In the genomic region with DNA sequence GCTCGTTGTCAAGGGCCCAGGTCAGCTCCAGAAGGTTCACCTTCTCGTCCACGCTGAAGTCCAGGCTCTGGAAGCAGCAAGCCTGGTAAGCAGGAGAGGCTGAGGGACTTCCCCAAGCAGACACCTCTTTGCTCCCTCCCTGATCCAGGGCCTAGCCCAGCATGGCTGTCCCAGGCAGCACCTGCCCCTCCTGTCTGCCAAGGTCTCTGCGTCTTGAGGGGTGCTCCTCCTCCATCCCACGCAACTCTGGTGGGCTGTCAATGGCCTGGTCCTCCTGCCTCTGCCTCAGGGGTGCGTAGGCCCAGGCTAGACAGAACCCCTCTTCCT, we compare ENCODE assay signal across 20 cellular contexts.
"Had no signal": no experiment of that assay in that cellular context is flagged by ENCODE, and none has a peak within 500 bp of the region (broad histone marks: within the 10 kb centered on the region; RNA-seq: fewer than 3 reads in every experiment).

No MANE protein-coding gene starts in this region.

- H3K4me3 ChIP-seq: esophagus squamous epithelium, left ventricle myocardium inferior, lung, right atrium auricular region had no signal

- H3K36me3 ChIP-seq: neutrophil had no signal

- H3K27me3 ChIP-seq: esophagus squamous epithelium, neutrophil, right atrium auricular region had no signal

- H3K9me3 ChIP-seq: esophagus squamous epithelium, left ventricle myocardium inferior, neutrophil, right atrium auricular region had no signal

- H3K4me3 Mint-ChIP-seq: dendritic cell treated with granulocyte-macrophage colony-stimulating factor and Interleukin-4, amounts not matched to agents 40 ng/mL and 50 ng/mL, for 4 days; effector memory CD8-positive, alpha-beta T cell; immature natural killer cell; natural killer cell treated with Interleukin-12 subunit alpha and Interleukin-12 subunit beta and Interleukin-15 and Interleukin-18, amount 100 ng/mL, for 72 hours had no signal

- H3K4me1 ChIP-seq: left ventricle myocardium inferior, right atrium auricular region had no signal

- H3K27ac Mint-ChIP-seq: dendritic cell treated with granulocyte-macrophage colony-stimulating factor and Interleukin-4, amounts not matched to agents 40 ng/mL and 50 ng/mL, for 4 days; effector memory CD8-positive, alpha-beta T cell; natural killer cell treated with Interleukin-12 subunit alpha and Interleukin-12 subunit beta and Interleukin-15 and Interleukin-18, amount 100 ng/mL, for 72 hours had no signal

- H3K27ac ChIP-seq: epithelial cell of prostate, esophagus squamous epithelium, left ventricle myocardium inferior, neutrophil, right atrium auricular region had no signal

- DNase-seq: effector memory CD8-positive, alpha-beta T cell; esophagus squamous epithelium; foreskin fibroblast; immature natural killer cell; left cardiac atrium; left ventricle myocardium inferior; mesenchymal stem cell; midbrain; small intestine; stimulated activated CD4-positive, alpha-beta T cell treated with anti-CD3 and anti-CD28 coated beads, Interleukin-12 subunit alpha, Interleukin-12 subunit beta, amount 100 ng/mL, for 4 hours; stimulated activated naive CD4-positive, alpha-beta T cell treated with Interleukin-2 at 50 U/mL for 16 hours; trophoblast cell had no signal

- H3K9me3 Mint-ChIP-seq: dendritic cell treated with granulocyte-macrophage colony-stimulating factor and Interleukin-4, amounts not matched to agents 40 ng/mL and 50 ng/mL, for 4 days; effector memory CD8-positive, alpha-beta T cell; immature natural killer cell; natural killer cell treated with Interleukin-12 subunit alpha and Interleukin-12 subunit beta and Interleukin-15 and Interleukin-18, amount 100 ng/mL, for 72 hours had no signal

- ATAC-seq: effector memory CD8-positive, alpha-beta T cell; left cardiac atrium; natural killer cell treated with Interleukin-12 subunit alpha and Interleukin-12 subunit beta and Interleukin-15 and Interleukin-18, amount 100 ng/mL, for 72 hours had no signal

- H3K27me3 Mint-ChIP-seq: effector memory CD8-positive, alpha-beta T cell; natural killer cell treated with Interleukin-12 subunit alpha and Interleukin-12 subunit beta and Interleukin-15 and Interleukin-18, amount 100 ng/mL, for 72 hours had no signal

- FAIRE-seq: colon, keratinocyte, small intestine had no signal

- H3K36me3 Mint-ChIP-seq: immature natural killer cell; natural killer cell treated with Interleukin-12 subunit alpha and Interleukin-12 subunit beta and Interleukin-15 and Interleukin-18, amount 100 ng/mL, for 72 hours had no signal

- H3K4me1 Mint-ChIP-seq: immature natural killer cell had no signal
